11 cellular contexts compared by ENCODE assay signal in genomic region chr15:75153084-75153483, GRCh38. TPM values are rescaled to one million over a fixed set of nuclear protein-coding genes. Genes with fewer than 3 reads are reported as not detected.
DNase-seq lines count a peak whose midpoint lies in the region; ATAC-seq, FAIRE-seq and TF ChIP-seq lines count a peak whose summit lies in the region.
"Had no signal": no experiment of that assay in that cellular context is flagged by ENCODE, and none has a peak within 500 bp of the region (broad histone marks: within the 10 kb centered on the region; RNA-seq: fewer than 3 reads in every experiment).

No MANE protein-coding gene starts in this region.

- peaks cover 20% of the 10 kb centered on the region for H3K9me3 Mint-ChIP-seq in WTC11

- TF ChIP-seq POLR2A in GM12892 (IDR thresholded peaks at IDR 0.05; ENCODE audit: low read depth, low read length), result no peak

- CTCF ChIA-PET in WTC11 (lab: Charles Lee), result interaction anchor here (0.5 kb wide), 1 partner anchor 206 kb away, joined by 4 read pairs; no protein-coding TSS in a partner anchor

- H3K27ac Mint-ChIP-seq in WTC11, result no peak overlapping the region

- peaks cover 5% of the 10 kb centered on the region for H3K36me3 Mint-ChIP-seq in WTC11

- H3K4me1 ChIP-seq in kidney (ENCODE audit: control insufficient read depth in 1 of 2, insufficient read depth in 1 of 2, low read depth in 1 of 2, low read length in 2 of 2), result no peaks in the 10 kb centered on the region

- H3K4me3 Mint-ChIP-seq in WTC11, result no peak overlapping the region

- DNase-seq in NCI-H2171 treated with DMSO at 0.1 percent for 48 hours (lab: John Stamatoyannopoulos, UW) (peak; percentile 28), NCI-H2171 (lab: John Stamatoyannopoulos, UW) (no peak), WTC11 (ENCODE audit: low spot score) (no peak), lung microvascular endothelial cell (ENCODE audit: low read depth in 2 of 2) (peak; percentile 39 to 55), iPS-NIHi7 (ENCODE audit: extremely low spot score) (no peak), GM12892 (ENCODE audit: insufficient read length) (no peak), kidney (no peak)
- DNase-seq in Jurkat, Clone E6-1 (ENCODE audit: low read depth, low spot score), result peak; percentile 78
- DNase-seq: NCI-H187 treated with DMSO at 0.1 percent for 48 hours had no signal

- peaks cover 3% of the 10 kb centered on the region for H3K27me3 Mint-ChIP-seq in WTC11 (ENCODE audit: low read depth)

- no peak overlapping the region for H3K9ac ChIP-seq in kidney (ENCODE audit: low read length in 2 of 2)

- ATAC-seq in WTC11, result no peak

- H3K4me1 Mint-ChIP-seq in WTC11, result peaks cover 8% of the 10 kb centered on the region

- FAIRE-seq in GM12892 (lab: Jason Lieb, UNC) (no peak), kidney (lab: Jason Lieb, UNC) (no peak)
- FAIRE-seq: A204.1 had no signal

- no peak overlapping the region for H3K4me3 ChIP-seq in Jurkat, Clone E6-1 (ENCODE audit: low read length)
- no peak overlapping the region for H3K4me3 ChIP-seq in kidney (ENCODE audit: low read length in 2 of 2)
- H3K4me3 ChIP-seq: skin epidermis had no signal

- no peaks in the 10 kb centered on the region for H3K9me3 ChIP-seq in kidney (ENCODE audit: control insufficient read depth in 1 of 2, low read length in 2 of 2)

- H3K36me3 ChIP-seq in kidney (ENCODE audit: control insufficient read depth in 1 of 2, insufficient read depth in 2 of 2, low read length in 2 of 2), result no peaks in the 10 kb centered on the region

- intact Hi-C loops in kidney (cut with DNase I), result no loop called here

- TF ChIP-seq CTCF in WTC11 (IDR thresholded peaks at IDR 0.05) (no peak), kidney (IDR thresholded peaks at IDR 0.05; ENCODE audit: borderline replicate concordance, extremely low read depth, insufficient read depth) (no peak)

- H3K27ac ChIP-seq in kidney (ENCODE audit: low read depth in 2 of 2, low read length in 2 of 2), result no peak overlapping the region

- POLR2A ChIA-PET in WTC11 (lab: Charles Lee), result no interaction called here

TF ChIP-seq in WTC11, 78 proteins besides CTCF, POLR2A, EP300 and RAD21:
- TF ChIP-seq SP1 (CRISPR knock-in tag; conservative IDR thresholded peaks at IDR 0.05) (no peak), ETV6 (CRISPR knock-in tag; IDR thresholded peaks at IDR 0.05) (no peak), NFYB (CRISPR knock-in tag; conservative IDR thresholded peaks at IDR 0.05; ENCODE audit: low read depth) (peak; percentile 65)

RNA-seq across cellular contexts. Expression of gene C15orf39, which starts 48.6 kb away (rescaled TPM):
- 25.1 TPM for polyA plus RNA-seq in Jurkat, Clone E6-1 (2012; ENCODE audit: insufficient read depth, insufficient read length)
- total RNA-seq in WTC11 (2021) (39.9 to 52.8 TPM (median 41.6 TPM) in 3 replicates), lung microvascular endothelial cell (3.6 and 4.1 TPM in 2 replicates), kidney (32.7 TPM)
- 16.9 TPM for polyA plus RNA-seq in GM12892 (2012; ENCODE audit: missing spikeins)
- polyA plus RNA-seq in kidney (ENCODE audit: insufficient read depth, low read depth, low replicate concordance), result 5.7 TPM

Comparison
In these comparisons a context has a peak if more than half of its experiments do, and no peak if none do; other contexts are left out.
1. DNase-seq: peak in NCI-H2171 treated with DMSO at 0.1 percent for 48 hours (single experiment), Jurkat, Clone E6-1 (single experiment) and lung microvascular endothelial cell (2 of 2); none in NCI-H2171 (single experiment), WTC11 (single experiment), iPS-NIHi7 (single experiment), GM12892 (single experiment) and kidney (single experiment).